8 cellular contexts compared by ENCODE assay signal in genomic region chrX:51641421-51642021, GRCh38. TPM values are rescaled to one million over a fixed set of nuclear protein-coding genes. Genes with fewer than 3 reads are reported as not detected.
DNase-seq lines count a peak whose midpoint lies in the region; ATAC-seq lines count a peak whose summit lies in the region.

No MANE protein-coding gene starts in this region.

- ATAC-seq in HG03097 (IDR thresholded peaks at IDR 0.05; ENCODE audit: low FRiP score, unreplicated experiment) (no peak), Right ventricle myocardium superior (ENCODE audit: poor library complexity) (no peak)

- peak; percentile 44 for DNase-seq in COLO829 (ENCODE audit: low spot score)
- DNase-seq in H4 (ENCODE audit: low spot score) = peak; percentile 25
- peak; percentile 51 for DNase-seq in OCI-M1 (lab: John Stamatoyannopoulos, UW)
- peak; percentile 63 for DNase-seq in fibroblast of peridontal ligament (ENCODE audit: extremely low read depth)
- DNase-seq in retina = peak; percentile 52
- no peak for DNase-seq in NCI-H446 treated with DMSO at 0.1 percent for 48 hours (lab: John Stamatoyannopoulos, UW)
- DNase-seq in Right ventricle myocardium superior = no peak

- intact Hi-C loops in Right ventricle myocardium superior (cut with DNase I) = no loop called here

RNA-seq across cellular contexts. Expression of gene CENPVL3, which starts 22.8 kb away (rescaled TPM):
- 0.27 TPM in 1 of 2 replicates, not detected in the other for total RNA-seq in H4 (2014; rRNA removed; shearing (Covaris generic))
- not detected for total RNA-seq in Right ventricle myocardium superior

RNA-seq across cellular contexts. Expression of gene CENPVL2, which starts 41.1 kb away (rescaled TPM):
- not detected in 2 replicates for total RNA-seq in H4 (2014; rRNA removed; shearing (Covaris generic))
- not detected for total RNA-seq in Right ventricle myocardium superior

Comparison
In these comparisons a context has a peak if more than half of its experiments do, and no peak if none do; other contexts are left out.
1. DNase-seq: peak in COLO829 (single experiment), H4 (single experiment), OCI-M1 (single experiment), fibroblast of peridontal ligament (single experiment) and retina (single experiment); none in NCI-H446 treated with DMSO at 0.1 percent for 48 hours (single experiment) and Right ventricle myocardium superior (single experiment).